ENCODE assay signal across 25 cellular contexts in genomic region chr2:127146071-127146725, GRCh38. TPM values are rescaled to one million over a fixed set of nuclear protein-coding genes. Genes with fewer than 3 reads are reported as not detected.
DNase-seq lines count a peak whose midpoint lies in the region; ATAC-seq, FAIRE-seq and TF ChIP-seq lines count a peak whose summit lies in the region.
"Had no signal": no experiment of that assay in that cellular context is flagged by ENCODE, and none has a peak within 500 bp of the region (broad histone marks: within the 10 kb centered on the region; RNA-seq: fewer than 3 reads in every experiment).

No MANE protein-coding gene starts in this region.

- H3K4me3 Mint-ChIP-seq in astrocyte (ENCODE audit: unreplicated experiment) = no peak overlapping the region
- H3K4me3 Mint-ChIP-seq: activated CD4-positive, alpha-beta T cell treated with anti-CD3 and anti-CD28 coated beads for 36 hours; activated CD8-positive, alpha-beta memory T cell treated with anti-CD3 and anti-CD28 coated beads, Interleukin-2, amount 10 ng/mL, durations not matched to agents 7 days and 5 days; activated naive CD8-positive, alpha-beta T cell treated with anti-CD3 and anti-CD28 coated beads, Interleukin-2, amount 50 U/mL, for 24 hours; IgD-negative memory B cell had no signal

- H3K27ac ChIP-seq in HCT116 (ENCODE audit: low read depth, low read length) (no peak overlapping the region), astrocyte (ENCODE audit: low read depth, low read length) (peak overlapping the region; percentile 64), kidney (ENCODE audit: low read depth in 2 of 2, low read length in 2 of 2) (no peak overlapping the region), skeletal muscle tissue (ENCODE audit: low read depth, low read length) (peak overlapping the region; percentile 95), left ventricle myocardium inferior (replicated peaks) (no peak overlapping the region)
- H3K27ac ChIP-seq: C4-2B, heart right ventricle, Peyer's patch, SJSA1 had no signal

- H3K36me3 ChIP-seq in HCT116 (ENCODE audit: control insufficient read depth in 1 of 2, insufficient read depth in 2 of 2, low read length in 2 of 2) (no peaks in the 10 kb centered on the region), astrocyte (ENCODE audit: insufficient read depth, low read length) (no peaks in the 10 kb centered on the region), kidney (ENCODE audit: control insufficient read depth in 1 of 2, insufficient read depth in 2 of 2, low read length in 2 of 2) (no peaks in the 10 kb centered on the region), skeletal muscle tissue (ENCODE audit: control insufficient read depth in 3 of 3, insufficient read depth in 3 of 3, low read length in 3 of 3) (no peaks in the 10 kb centered on the region), left ventricle myocardium inferior (no peaks in the 10 kb centered on the region)
- H3K36me3 ChIP-seq: brain microvascular endothelial cell, heart right ventricle, Peyer's patch, SJSA1 had no signal

- H3K36me3 Mint-ChIP-seq in astrocyte (ENCODE audit: low read depth, unreplicated experiment) = peaks cover 2% of the 10 kb centered on the region
- H3K36me3 Mint-ChIP-seq: activated CD8-positive, alpha-beta memory T cell treated with anti-CD3 and anti-CD28 coated beads, Interleukin-2, amount 10 ng/mL, durations not matched to agents 7 days and 5 days had no signal

- POLR2A ChIA-PET in HCT116 (lab: Charles Lee) = no interaction called here

- peak; percentile 49; the same call in 1 of the 2 replicates for ATAC-seq in HCT116
- ATAC-seq in HG03159 (IDR thresholded peaks at IDR 0.05; ENCODE audit: unreplicated experiment) = no peak
- no peak for ATAC-seq in HG03045 (IDR thresholded peaks at IDR 0.05; ENCODE audit: unreplicated experiment)
- ATAC-seq: activated CD4-positive, alpha-beta T cell treated with anti-CD3 and anti-CD28 coated beads for 36 hours; activated CD8-positive, alpha-beta memory T cell treated with anti-CD3 and anti-CD28 coated beads, Interleukin-2, amount 10 ng/mL, durations not matched to agents 7 days and 5 days; activated naive CD8-positive, alpha-beta T cell treated with anti-CD3 and anti-CD28 coated beads, Interleukin-2, amount 50 U/mL, for 24 hours had no signal

- no peaks in the 10 kb centered on the region for H3K9me2 ChIP-seq in HCT116 (ENCODE audit: insufficient read depth)

- no peak for TF ChIP-seq POLR2A in HCT116 (IDR thresholded peaks at IDR 0.05; ENCODE audit: borderline replicate concordance, extremely low read depth, insufficient read depth, insufficient read length)

- no peaks in the 10 kb centered on the region for H3K9me3 ChIP-seq in HCT116 (ENCODE audit: control insufficient read depth in 1 of 2, insufficient read depth in 1 of 2, low read depth in 1 of 2, low read length in 2 of 2)
- peaks cover 3% of the 10 kb centered on the region for H3K9me3 ChIP-seq in astrocyte (ENCODE audit: insufficient read depth, low read depth, low read length)
- H3K9me3 ChIP-seq in kidney (ENCODE audit: control insufficient read depth in 1 of 2, low read length in 2 of 2) = no peaks in the 10 kb centered on the region
- peaks cover 0 to 2% (median 0%) of the 10 kb centered on the region in 3 donors for H3K9me3 ChIP-seq in skeletal muscle tissue (ENCODE audit: control insufficient read depth in 3 of 3, low read length in 3 of 3)
- peaks cover 4% of the 10 kb centered on the region for H3K9me3 ChIP-seq in left ventricle myocardium inferior (replicated peaks)
- H3K9me3 ChIP-seq: SJSA1 had no signal

- DNase-seq in HCT116 (ENCODE audit: low read depth, low spot score) (no peak), astrocyte (ENCODE audit: low read depth) (no peak), kidney (peak; percentile 52), iPS-NIHi11 (ENCODE audit: low spot score) (no peak), left ventricle myocardium inferior (no peak)
- DNase-seq: activated CD4-positive, alpha-beta T cell treated with anti-CD3 and anti-CD28 coated beads for 36 hours; activated CD8-positive, alpha-beta memory T cell treated with anti-CD3 and anti-CD28 coated beads, Interleukin-2, amount 10 ng/mL, durations not matched to agents 7 days and 5 days; activated naive CD8-positive, alpha-beta T cell treated with anti-CD3 and anti-CD28 coated beads, Interleukin-2, amount 50 U/mL, for 24 hours; brain microvascular endothelial cell; heart right ventricle; NCI-H1417; NCI-H524; NK-92 treated with Interleukin-12 subunit alpha and Interleukin-12 subunit beta, amount 100 ng/mL, for 24 hours; Peyer's patch; stimulated activated CD4-positive, alpha-beta T cell treated with anti-CD3 and anti-CD28 coated beads, Interleukin-12 subunit alpha, Interleukin-12 subunit beta, amount 100 ng/mL, for 4 hours; T-helper 1 cell had no signal

- no peaks in the 10 kb centered on the region for H3K27me3 Mint-ChIP-seq in astrocyte (ENCODE audit: low read depth, unreplicated experiment)
- H3K27me3 Mint-ChIP-seq: activated CD4-positive, alpha-beta T cell treated with anti-CD3 and anti-CD28 coated beads for 36 hours; activated naive CD8-positive, alpha-beta T cell treated with anti-CD3 and anti-CD28 coated beads, Interleukin-2, amount 50 U/mL, for 24 hours had no signal

- RAD21 ChIA-PET in HCT116 (lab: Charles Lee; ENCODE audit: low non-redundant PET in 1 of 2, low total read pairs in 2 of 2, uncharacterized antibody in 2 of 2, unreplicated experiment in 2 of 2) = no interaction called here

- FAIRE-seq in astrocyte (lab: Jason Lieb, UNC) (no peak), kidney (lab: Jason Lieb, UNC) (no peak)
- FAIRE-seq: D721Med, endothelial cell of umbilical vein, TTC549 had no signal

- H2AFZ ChIP-seq in HCT116 (ENCODE audit: low read depth, low read length, poor library complexity, severe bottlenecking) (no peak overlapping the region), astrocyte (ENCODE audit: low read depth, low read length) (no peak overlapping the region)

- H3K4me1 ChIP-seq in HCT116 (ENCODE audit: control insufficient read depth in 1 of 2, insufficient read depth in 2 of 2, low read length in 2 of 2) (peaks cover 0 to 12% of the 10 kb centered on the region in 2 experiments; a peak in 2 of 4 replicates), astrocyte (ENCODE audit: insufficient read depth, low read length) (peaks cover 44% of the 10 kb centered on the region), kidney (ENCODE audit: control insufficient read depth in 1 of 2, insufficient read depth in 1 of 2, low read depth in 1 of 2, low read length in 2 of 2) (peaks cover 10 to 12% of the 10 kb centered on the region in 2 donors), skeletal muscle tissue (ENCODE audit: control insufficient read depth in 3 of 3, insufficient read depth in 3 of 3, low read length in 3 of 3) (peaks cover 39 to 44% (median 41%) of the 10 kb centered on the region in 3 donors), left ventricle myocardium inferior (peaks cover 28% of the 10 kb centered on the region)
- H3K4me1 ChIP-seq: Peyer's patch had no signal

- H3K79me2 ChIP-seq in HCT116 (ENCODE audit: insufficient read depth, low read length) = no peaks in the 10 kb centered on the region
- no peaks in the 10 kb centered on the region for H3K79me2 ChIP-seq in astrocyte (ENCODE audit: insufficient read depth, low read length)

- CTCF ChIA-PET in HCT116 (lab: Charles Lee) = no interaction called here

- intact Hi-C loops in HCT116 (cut with micrococcal nuclease) (no loop called here), kidney (cut with DNase I) (no loop called here), left ventricle myocardium inferior (cut with micrococcal nuclease) (no loop called here)

- peaks cover 32% of the 10 kb centered on the region for H3K4me1 Mint-ChIP-seq in astrocyte (ENCODE audit: low read depth, unreplicated experiment)
- H3K4me1 Mint-ChIP-seq: activated CD4-positive, alpha-beta T cell treated with anti-CD3 and anti-CD28 coated beads for 36 hours; activated CD8-positive, alpha-beta memory T cell treated with anti-CD3 and anti-CD28 coated beads, Interleukin-2, amount 10 ng/mL, durations not matched to agents 7 days and 5 days had no signal

- H3K9ac ChIP-seq in HCT116 (ENCODE audit: low read length) (no peak overlapping the region), astrocyte (ENCODE audit: low read length) (peak overlapping the region; percentile 24), kidney (ENCODE audit: low read length in 2 of 2) (no peak overlapping the region), skeletal muscle tissue (ENCODE audit: low read depth in 1 of 3, low read length in 3 of 3) (peak overlapping the region; percentile 7 to 80 (median 69))

- no TSS peak for BruUV-seq in HCT116 (replicated peaks; lab: Mats Ljungman, UMichigan)

- H3K27ac Mint-ChIP-seq in astrocyte (ENCODE audit: unreplicated experiment) = no peak overlapping the region
- H3K27ac Mint-ChIP-seq: activated CD4-positive, alpha-beta T cell treated with anti-CD3 and anti-CD28 coated beads for 36 hours; activated CD8-positive, alpha-beta memory T cell treated with anti-CD3 and anti-CD28 coated beads, Interleukin-2, amount 10 ng/mL, durations not matched to agents 7 days and 5 days; activated naive CD8-positive, alpha-beta T cell treated with anti-CD3 and anti-CD28 coated beads, Interleukin-2, amount 50 U/mL, for 24 hours had no signal

- H3K4me2 ChIP-seq in HCT116 (ENCODE audit: low read length) = peak overlapping the region; percentile 33; the same call in 1 of the 2 replicates
- H3K4me2 ChIP-seq in astrocyte (ENCODE audit: low read length) = peak overlapping the region; percentile 43

- H3K4me3 ChIP-seq in HCT116 (replicated peaks in 1 of 2; ENCODE audit: low read depth in 1 of 2, low read length in 2 of 2) (no peak overlapping the region), astrocyte (ENCODE audit: insufficient read depth, low read depth, low read length) (no peak overlapping the region), kidney (ENCODE audit: low read length in 2 of 2) (no peak overlapping the region), skeletal muscle tissue (ENCODE audit: low read length in 3 of 3) (peak overlapping the region in 1 of 3 donors; percentile 55), left ventricle myocardium inferior (no peak overlapping the region)
- H3K4me3 ChIP-seq: heart right ventricle, Peyer's patch, SJSA1 had no signal

- H3K27me3 ChIP-seq in HCT116 (ENCODE audit: insufficient read depth, low read length) (no peaks in the 10 kb centered on the region), astrocyte (ENCODE audit: insufficient read depth, low read length) (no peaks in the 10 kb centered on the region), skeletal muscle tissue (ENCODE audit: control insufficient read depth in 3 of 3, insufficient read depth in 3 of 3, low read length in 3 of 3) (no peaks in the 10 kb centered on the region), left ventricle myocardium inferior (ENCODE audit: low read depth) (peaks cover 9% of the 10 kb centered on the region)
- H3K27me3 ChIP-seq: brain microvascular endothelial cell, Peyer's patch, SJSA1 had no signal

- peaks cover 1% of the 10 kb centered on the region for H3K9me3 Mint-ChIP-seq in astrocyte (ENCODE audit: unreplicated experiment)
- H3K9me3 Mint-ChIP-seq: activated naive CD8-positive, alpha-beta T cell treated with anti-CD3 and anti-CD28 coated beads, Interleukin-2, amount 50 U/mL, for 24 hours had no signal

- H4K20me1 ChIP-seq in HCT116 (ENCODE audit: insufficient read depth) = no peaks in the 10 kb centered on the region
- H4K20me1 ChIP-seq in astrocyte (ENCODE audit: insufficient read depth, low read length) = no peaks in the 10 kb centered on the region

- TF ChIP-seq CTCF in HCT116 (IDR thresholded peaks at IDR 0.05 in 2 of 3, conservative IDR thresholded peaks at IDR 0.05 in 1 of 3; ENCODE audit: borderline replicate concordance in 1 of 3, insufficient read depth in 1 of 3, low read depth in 2 of 3, low read length in 2 of 3) = no peak
- TF ChIP-seq CTCF in astrocyte (IDR thresholded peaks at IDR 0.05; ENCODE audit: insufficient read depth, low read depth, low read length) = no peak
- no peak for TF ChIP-seq CTCF in kidney (IDR thresholded peaks at IDR 0.05; ENCODE audit: borderline replicate concordance, extremely low read depth, insufficient read depth)
- no peak for TF ChIP-seq CTCF in left ventricle myocardium inferior (IDR thresholded peaks at IDR 0.05; ENCODE audit: borderline replicate concordance)

- no peak for TF ChIP-seq RAD21 in HCT116 (IDR thresholded peaks at IDR 0.05; ENCODE audit: low read depth)

RNA-seq across cellular contexts. Expression of gene BIN1, which starts 39.2 kb away (rescaled TPM):
- total RNA-seq in HCT116 (2021; ENCODE audit: unreplicated experiment) (31.8 TPM), astrocyte (50.2 and 51.0 TPM in 2 replicates), kidney (121 TPM), skeletal muscle tissue (597 TPM), left ventricle myocardium inferior (15.8 TPM)
- polyA plus RNA-seq in HCT116 (2012) = 39.0 and 41.5 TPM in 2 replicates
- 167 TPM for polyA plus RNA-seq in kidney (ENCODE audit: insufficient read depth, low read depth, low replicate concordance)

Comparison
In these comparisons a context has a peak if more than half of its experiments do, and no peak if none do; other contexts are left out.
1. H3K27ac ChIP-seq: peak in astrocyte (single experiment) and skeletal muscle tissue (single experiment); none in HCT116 (single experiment), kidney (0 of 2) and left ventricle myocardium inferior (single experiment).
2. H3K9ac ChIP-seq: peak in astrocyte (single experiment) and skeletal muscle tissue (3 of 3); none in HCT116 (single experiment) and kidney (0 of 2).